8 cellular contexts compared by ENCODE assay signal in genomic region chr5:138542956-138543729, GRCh38. TPM values are rescaled to one million over a fixed set of nuclear protein-coding genes. Genes with fewer than 3 reads are reported as not detected.
A peak's percentile ranks its signal among the peaks of the same experiment; 100 is the strongest.
DNase-seq lines count a peak whose midpoint lies in the region; ATAC-seq and TF ChIP-seq lines count a peak whose summit lies in the region.

ETF1 (minus strand) TSS chr5:138543236; CDS start chr5:138542918, 318 bp downstream.

- H3K27ac ChIP-seq in heart right ventricle (peak within 1 kb of the TSS; percentile 91 to 99 (median 98)), upper lobe of right lung (peak within 1 kb of the TSS; percentile 98)

- intact Hi-C loops in heart right ventricle (cut with DNase I) (loop anchor here in 5 of 10 donors (1.0 to 10.0 kb wide), 4 partner anchors 32 to 78 kb away; partner anchors contain the start of genes EGR1 (in 4 of the 5) and HSPA9 (in 3 of the 5)), posterior vena cava (cut with DNase I) (no loop called here), upper lobe of right lung (cut with DNase I) (no loop called here)

- H3K27ac Mint-ChIP-seq in T-helper 1 cell treated with Interleukin-12 subunit alpha and Interleukin-12 subunit beta and Interleukin-4 antibody, amounts not matched to agents 30 μg/mL and 1 μg/mL, for 36 hours = peak within 1 kb of the TSS; percentile 100

- H3K36me3 Mint-ChIP-seq in T-helper 1 cell treated with Interleukin-12 subunit alpha and Interleukin-12 subunit beta and Interleukin-4 antibody, amounts not matched to agents 30 μg/mL and 1 μg/mL, for 36 hours (ENCODE audit: low read depth) = peaks cover 13% of the 10 kb centered on the region

- H3K9me3 Mint-ChIP-seq in T-helper 1 cell treated with Interleukin-12 subunit alpha and Interleukin-12 subunit beta and Interleukin-4 antibody, amounts not matched to agents 30 μg/mL and 1 μg/mL, for 36 hours = no peaks in the 10 kb centered on the region

- H3K36me3 ChIP-seq in heart right ventricle (peaks cover 0 to 15% (median 0%) of the 10 kb centered on the region in 9 donors), upper lobe of right lung (peaks cover 6% of the 10 kb centered on the region)

- no peaks in the 10 kb centered on the region for H3K27me3 Mint-ChIP-seq in T-helper 1 cell treated with Interleukin-12 subunit alpha and Interleukin-12 subunit beta and Interleukin-4 antibody, amounts not matched to agents 30 μg/mL and 1 μg/mL, for 36 hours (ENCODE audit: low read depth)

- ATAC-seq in HG02884 (IDR thresholded peaks at IDR 0.05; ENCODE audit: unreplicated experiment) (peak; percentile 86), heart right ventricle (peak; percentile 94 to 97 (median 95)), upper lobe of right lung (peak; percentile 98)

- peak; percentile 97 for DNase-seq in GM13977 (ENCODE audit: low spot score)
- DNase-seq in NCI-H1694 (lab: John Stamatoyannopoulos, UW) = peak; percentile 95
- DNase-seq in amniotic stem cell (lab: John Stamatoyannopoulos, UW) = peak; percentile 100
- peak; percentile 100 for DNase-seq in heart right ventricle
- DNase-seq in posterior vena cava (ENCODE audit: low spot score) = peak; percentile 100
- peak; percentile 100 for DNase-seq in upper lobe of right lung

- in situ Hi-C loops in GM13977 (cut with MboI; ENCODE audit: low pct_unique_long_range_greater_than_20kb, low sequenced_read_pairs, unreplicated experiment) = no loop called here

- peaks cover 50% of the 10 kb centered on the region for H3K4me1 Mint-ChIP-seq in T-helper 1 cell treated with Interleukin-12 subunit alpha and Interleukin-12 subunit beta and Interleukin-4 antibody, amounts not matched to agents 30 μg/mL and 1 μg/mL, for 36 hours (ENCODE audit: low read depth)

- H3K4me3 Mint-ChIP-seq in T-helper 1 cell treated with Interleukin-12 subunit alpha and Interleukin-12 subunit beta and Interleukin-4 antibody, amounts not matched to agents 30 μg/mL and 1 μg/mL, for 36 hours = peak within 1 kb of the TSS; percentile 100

- TF ChIP-seq CTCF in GM13977 (IDR thresholded peaks at IDR 0.05; ENCODE audit: extremely low read depth, insufficient read depth, missing control alignments) (no peak), heart right ventricle (IDR thresholded peaks at IDR 0.05) (peak in 3 of 9 donors; percentile 3 to 28 (median 13)), upper lobe of right lung (IDR thresholded peaks at IDR 0.05) (no peak)

- WGBS in heart right ventricle, 2 donors = 0% methylated on average over 70 of the region's 70 CpGs

- H3K4me3 ChIP-seq in heart right ventricle (peak within 1 kb of the TSS; percentile 73 to 99 (median 94)), upper lobe of right lung (peak within 1 kb of the TSS; percentile 99)

- H3K9me3 ChIP-seq in heart right ventricle = no peaks in the 10 kb centered on the region
- no peaks in the 10 kb centered on the region for H3K9me3 ChIP-seq in upper lobe of right lung

- H3K4me1 ChIP-seq in heart right ventricle = peaks cover 13 to 84% (median 69%) of the 10 kb centered on the region in 9 donors
- H3K4me1 ChIP-seq in upper lobe of right lung = peaks cover 73% of the 10 kb centered on the region

- H3K27me3 ChIP-seq in heart right ventricle = no peaks in the 10 kb centered on the region
- H3K27me3 ChIP-seq in upper lobe of right lung = no peaks in the 10 kb centered on the region

RNA-seq across cellular contexts. Expression of gene ETF1, which starts in this region (rescaled TPM):
- total RNA-seq in heart right ventricle = 100 to 1,000 TPM in 1 of 10 donors, 10 to 100 TPM in 9; 73.5 to 113 (median 83.9) TPM
- polyA plus RNA-seq in heart right ventricle = 10 to 100 TPM; 17.9 to 52.3 TPM
- 100 to 1,000 TPM in 1 of 2 donors, 10 to 100 TPM in 1; 97.2 to 118 TPM for total RNA-seq in posterior vena cava
- 114 TPM for total RNA-seq in upper lobe of right lung

Comparison
In these comparisons a context has a peak if more than half of its experiments do, and no peak if none do; other contexts are left out.
1. Peak in every context shown above with its lines: DNase-seq, ATAC-seq, H3K4me3 ChIP-seq and H3K27ac ChIP-seq.